ENCODE assay signal across 20 cellular contexts in the genomic region with DNA sequence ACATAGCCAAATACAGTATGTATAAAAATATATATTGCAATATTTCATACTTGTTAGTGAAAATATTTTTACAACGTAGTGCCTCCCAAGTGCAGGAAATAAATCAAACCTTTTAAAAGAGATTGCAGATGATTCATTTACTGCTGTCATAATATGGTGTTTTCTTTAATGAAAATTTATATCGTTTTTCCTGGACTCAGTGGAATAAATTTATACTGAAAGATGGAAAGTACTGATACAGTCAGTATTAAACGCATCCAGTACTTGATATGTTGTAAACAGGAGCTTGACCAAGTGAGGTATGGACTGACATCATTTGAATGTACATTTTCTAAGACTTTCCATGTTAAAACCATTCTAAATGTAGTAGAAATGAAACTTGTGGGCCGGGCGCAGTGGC.
A peak's percentile ranks its signal among the peaks of the same experiment; 100 is the strongest.
DNase-seq lines count a peak whose midpoint lies in the region; ATAC-seq and TF ChIP-seq lines count a peak whose summit lies in the region.
"Had no signal": no experiment of that assay in that cellular context is flagged by ENCODE, and none has a peak within 500 bp of the region (broad histone marks: within the 10 kb centered on the region; RNA-seq: fewer than 3 reads in every experiment).

No MANE protein-coding gene starts in this region.

- no TSS peak for BruUV-seq in Panc1 (replicated peaks; lab: Mats Ljungman, UMichigan)

- H3K79me2 ChIP-seq in H9 (ENCODE audit: insufficient read depth, low read length) = no peaks in the 10 kb centered on the region

- no peak overlapping the region for H2BK5ac ChIP-seq in H9 (ENCODE audit: insufficient read length, low read length)

- no peak overlapping the region for H2BK20ac ChIP-seq in H9 (ENCODE audit: low read depth, low read length, poor library complexity, severe bottlenecking)

- H3K4me3 ChIP-seq in Panc1 (ENCODE audit: low read depth in 2 of 2, low read length in 2 of 2) (no peak overlapping the region), endodermal cell (ENCODE audit: low read length) (no peak overlapping the region), skeletal muscle satellite cell (ENCODE audit: low read length) (no peak overlapping the region), testis (no peak overlapping the region)

- H3K4ac ChIP-seq in H9 (ENCODE audit: low read depth, low read length) = no peak overlapping the region

- peak overlapping the region in 2 of 3 experiments; percentile 10 to 73; a peak in 1 of 7 replicates for H3K27ac Mint-ChIP-seq in H9
- peak overlapping the region; percentile 26 for H3K27ac Mint-ChIP-seq in endodermal cell
- H3K27ac Mint-ChIP-seq: B cell, CD14-positive monocyte, HFFc6 had no signal

- no peaks in the 10 kb centered on the region for H3K9me3 ChIP-seq in H9 (ENCODE audit: control insufficient read depth, low read depth, low read length)
- H3K9me3 ChIP-seq in Panc1 (ENCODE audit: control insufficient read depth, insufficient read depth, low read depth, low read length) = no peaks in the 10 kb centered on the region
- peaks cover 18% of the 10 kb centered on the region for H3K9me3 ChIP-seq in endodermal cell (ENCODE audit: control insufficient read depth, low read length)
- no peaks in the 10 kb centered on the region for H3K9me3 ChIP-seq in skeletal muscle satellite cell (replicated peaks; ENCODE audit: low read length)
- no peaks in the 10 kb centered on the region for H3K9me3 ChIP-seq in testis

- ATAC-seq in Panc1 (no peak), HG03520 (IDR thresholded peaks at IDR 0.05; ENCODE audit: unreplicated experiment) (no peak)

- no peaks in the 10 kb centered on the region for H3K27me3 Mint-ChIP-seq in H9 (ENCODE audit: low read depth)
- no peaks in the 10 kb centered on the region for H3K27me3 Mint-ChIP-seq in endodermal cell (ENCODE audit: insufficient read depth)
- H3K27me3 Mint-ChIP-seq: B cell had no signal

- in situ Hi-C loops in Panc1 (cut with HindIII; ENCODE audit: low pct_unique_long_range_greater_than_20kb, low sequenced_read_pairs) = no loop called here

- intact Hi-C loops in Panc1 (cut with micrococcal nuclease; ENCODE audit: unreplicated experiment) (no loop called here), testis (cut with DNase I; ENCODE audit: low total_unique reads) (no loop called here)

- H3K4me1 ChIP-seq in H9 (ENCODE audit: insufficient read depth, low read length) (peaks cover 9% of the 10 kb centered on the region; the same call in 1 of the 2 replicates), Panc1 (ENCODE audit: control insufficient read depth, insufficient read depth, low read length) (peaks cover 19% of the 10 kb centered on the region), endodermal cell (ENCODE audit: control insufficient read depth, insufficient read depth, low read length) (peaks cover 13% of the 10 kb centered on the region), skeletal muscle satellite cell (ENCODE audit: control insufficient read depth, insufficient read depth, low read length) (peaks cover 12% of the 10 kb centered on the region), testis (no peaks in the 10 kb centered on the region)

- no peaks in the 10 kb centered on the region for H3K79me1 ChIP-seq in H9 (ENCODE audit: insufficient read depth, low read depth, low read length, poor library complexity, severe bottlenecking)

- H3K4me3 Mint-ChIP-seq in H9 (no peak overlapping the region), endodermal cell (no peak overlapping the region)
- H3K4me3 Mint-ChIP-seq: B cell, CD14-positive monocyte, HFFc6 had no signal

- H3K36me3 ChIP-seq in Panc1 (ENCODE audit: control insufficient read depth, insufficient read depth, low read length) (no peaks in the 10 kb centered on the region), endodermal cell (ENCODE audit: control insufficient read depth, insufficient read depth, low read length) (no peaks in the 10 kb centered on the region), skeletal muscle satellite cell (ENCODE audit: insufficient read depth, low read length) (no peaks in the 10 kb centered on the region), testis (ENCODE audit: low read depth, missing control alignments) (no peaks in the 10 kb centered on the region)

- H4K8ac ChIP-seq in H9 (replicated peaks; ENCODE audit: insufficient read length, low read depth, low read length) = no peak overlapping the region

- POLR2A ChIA-PET in Panc1 (lab: Charles Lee) = no interaction called here

- peaks cover 6 to 9% of the 10 kb centered on the region in 2 experiments; a peak in 4 of 5 replicates for H3K9me3 Mint-ChIP-seq in H9
- peaks cover 15% of the 10 kb centered on the region for H3K9me3 Mint-ChIP-seq in endodermal cell

- TF ChIP-seq POLR2A in testis (IDR thresholded peaks at IDR 0.05) = no peak

- H3K56ac ChIP-seq in H9 (ENCODE audit: insufficient read length, low read depth, low read length) = no peak overlapping the region

- no peak overlapping the region for H2AFZ ChIP-seq in H9 (ENCODE audit: low read length)

- no peak overlapping the region for H3T11ph ChIP-seq in H9 (ENCODE audit: low read length)

- H3K18ac ChIP-seq in H9 (ENCODE audit: insufficient read length, low read depth, low read length) = no peak overlapping the region

- no peaks in the 10 kb centered on the region for H3K23me2 ChIP-seq in H9 (ENCODE audit: insufficient read length, low read depth, low read length, poor library complexity, severe bottlenecking)

- no peak overlapping the region for H2BK12ac ChIP-seq in H9 (ENCODE audit: insufficient read length, low read depth, low read length)

- H4K20me1 ChIP-seq in H9 (ENCODE audit: control insufficient read depth, insufficient read depth, insufficient read length) = no peaks in the 10 kb centered on the region

- no peak overlapping the region for H4K5ac ChIP-seq in H9 (ENCODE audit: insufficient read length, low read depth, low read length)

- no peak overlapping the region for H2BK15ac ChIP-seq in H9 (ENCODE audit: low read depth, low read length)

- TF ChIP-seq CTCF in H9 (conservative IDR thresholded peaks at IDR 0.05) = no peak
- no peak for TF ChIP-seq CTCF in Panc1 (IDR thresholded peaks at IDR 0.05)
- no peak for TF ChIP-seq CTCF in endodermal cell (conservative IDR thresholded peaks at IDR 0.05)
- TF ChIP-seq CTCF in testis (IDR thresholded peaks at IDR 0.05) = no peak

- peaks cover 4 to 18% (median 9%) of the 10 kb centered on the region in 3 experiments; a peak in 6 of 7 replicates for H3K36me3 Mint-ChIP-seq in H9 (ENCODE audit: insufficient read depth in 1 of 3, low read depth in 3 of 3)
- peaks cover 10% of the 10 kb centered on the region for H3K36me3 Mint-ChIP-seq in endodermal cell (ENCODE audit: low read depth)
- H3K36me3 Mint-ChIP-seq: CD14-positive monocyte had no signal

- no peaks in the 10 kb centered on the region for H3K27me3 ChIP-seq in H9 (ENCODE audit: insufficient read depth, low read length)
- no peaks in the 10 kb centered on the region for H3K27me3 ChIP-seq in Panc1 (ENCODE audit: control insufficient read depth, insufficient read depth, low read length)
- H3K27me3 ChIP-seq in endodermal cell (ENCODE audit: control insufficient read depth, insufficient read depth, low read length, poor library complexity, severe bottlenecking) = no peaks in the 10 kb centered on the region
- no peaks in the 10 kb centered on the region for H3K27me3 ChIP-seq in skeletal muscle satellite cell (ENCODE audit: control insufficient read depth, insufficient read depth, low read length)
- H3K27me3 ChIP-seq in testis = no peaks in the 10 kb centered on the region

- H2AK5ac ChIP-seq in H9 (ENCODE audit: insufficient read length, low read length) = no peak overlapping the region

- no peak overlapping the region for H4K91ac ChIP-seq in H9 (ENCODE audit: insufficient read length, low read depth, low read length)

- no peak overlapping the region for H3K14ac ChIP-seq in H9 (ENCODE audit: insufficient read depth, low read length)

- peaks cover 32 to 35% of the 10 kb centered on the region in 2 experiments for H3K4me1 Mint-ChIP-seq in H9
- peaks cover 32% of the 10 kb centered on the region for H3K4me1 Mint-ChIP-seq in endodermal cell
- H3K4me1 Mint-ChIP-seq: B cell had no signal

- H3K9ac ChIP-seq in H9 (ENCODE audit: extremely low read depth, insufficient read length, low read length) (no peak overlapping the region), endodermal cell (ENCODE audit: extremely low read depth, low read length, poor library complexity, severe bottlenecking) (no peak overlapping the region), skeletal muscle satellite cell (ENCODE audit: low read depth, low read length) (no peak overlapping the region)

- CTCF ChIA-PET in Panc1 (lab: Charles Lee) = no interaction called here

- H2BK120ac ChIP-seq in H9 (ENCODE audit: low read depth, low read length, poor library complexity, severe bottlenecking) = no peak overlapping the region

- no CpG with 5 or more reads among the region's 5 CpGs for WGBS in H9 (ENCODE audit: extremely low coverage, insufficient read length, low lambda C conversion rate)
- 91 to 93% methylated on average over 4 to 5 of the region's 5 CpGs for WGBS in endodermal cell (ENCODE audit: insufficient coverage in 1 of 2, insufficient read length in 1 of 2), 2 experiments
- WGBS in testis, 2 donors = 79 to 80% methylated on average over 5 of the region's 5 CpGs

- H3K27ac ChIP-seq in H9 (ENCODE audit: insufficient read length, low read depth, low read length) (no peak overlapping the region), Panc1 (ENCODE audit: low read length) (peak overlapping the region; percentile 65; the same call in 1 of the 2 replicates), endodermal cell (ENCODE audit: low read depth, low read length) (no peak overlapping the region), testis (no peak overlapping the region)
- H3K27ac ChIP-seq: HL-60, SK-N-MC had no signal

- DNase-seq in H9 (no peak), Panc1 (ENCODE audit: low read depth, low spot score) (no peak), endodermal cell (no peak), SIG-M5 (lab: John Stamatoyannopoulos, UW) (no peak), testis (no peak)
- DNase-seq: HFFc6, KG1, NCI-H1092, NCI-H2029 treated with DMSO at 0.1 percent for 48 hours, NCI-H226, NCI-H524, NCI-H82, RPMI8226, SHP77 had no signal

- no peak overlapping the region for H3K23ac ChIP-seq in H9 (ENCODE audit: insufficient read length, low read depth, low read length)

- H3K4me2 ChIP-seq in H9 (ENCODE audit: insufficient read depth, insufficient read length, low read length) (no peak overlapping the region), skeletal muscle satellite cell (ENCODE audit: low read length) (peak overlapping the region; percentile 13)
